Comparison of ENCODE assay signal across 24 cellular contexts in genomic region chr2:108323619-108324018, GRCh38. TPM values are rescaled to one million over a fixed set of nuclear protein-coding genes. Genes with fewer than 3 reads are reported as not detected.
DNase-seq lines count a peak whose midpoint lies in the region; ATAC-seq and TF ChIP-seq lines count a peak whose summit lies in the region.
"Had no signal": no experiment of that assay in that cellular context is flagged by ENCODE, and none has a peak within 500 bp of the region (broad histone marks: within the 10 kb centered on the region; RNA-seq: fewer than 3 reads in every experiment).

No MANE protein-coding gene starts in this region.

- no peak overlapping the region for H3K4me3 ChIP-seq in MG63
- no peak overlapping the region for H3K4me3 ChIP-seq in naive thymus-derived CD4-positive, alpha-beta T cell (ENCODE audit: low read length)
- H3K4me3 ChIP-seq: ascending aorta, right lobe of liver, thyroid gland had no signal

- H3K27me3 Mint-ChIP-seq in endothelial cell (ENCODE audit: unreplicated experiment), result peaks cover 1% of the 10 kb centered on the region
- peaks cover 0 to 36% (median 12%) of the 10 kb centered on the region in 5 donors for H3K27me3 Mint-ChIP-seq in naive thymus-derived CD4-positive, alpha-beta T cell
- H3K27me3 Mint-ChIP-seq: activated CD4-positive, alpha-beta memory T cell treated with anti-CD3 and anti-CD28 coated beads, Interleukin-2, amount 10 ng/mL, durations not matched to agents 7 days and 5 days had no signal

- H3K27ac Mint-ChIP-seq in endothelial cell (ENCODE audit: unreplicated experiment), result no peak overlapping the region
- no peak overlapping the region for H3K27ac Mint-ChIP-seq in naive thymus-derived CD4-positive, alpha-beta T cell
- H3K27ac Mint-ChIP-seq: activated CD4-positive, alpha-beta memory T cell treated with anti-CD3 and anti-CD28 coated beads, Interleukin-2, amount 10 ng/mL, durations not matched to agents 7 days and 5 days; activated naive CD4-positive, alpha-beta T cell treated with anti-CD3 and anti-CD28 coated beads, Interleukin-2, amount 10 ng/mL, durations not matched to agents 7 days and 5 days; activated T-cell treated with anti-CD3 and anti-CD28 coated beads, Interleukin-2, amount 50 U/mL, for 24 hours; stimulated activated naive B cell treated with anti-CD40 and anti-IgM and Interleukin-4, amounts not matched to agents 10 μg/mL and 1 μg/mL and 100 μg/mL, for 72 hours had no signal

- no peaks in the 10 kb centered on the region for H3K36me3 ChIP-seq in MG63
- no peaks in the 10 kb centered on the region for H3K36me3 ChIP-seq in naive thymus-derived CD4-positive, alpha-beta T cell (ENCODE audit: control insufficient read depth in 2 of 3, insufficient read depth in 3 of 3, low read length in 3 of 3)
- H3K36me3 ChIP-seq: ascending aorta, right lobe of liver, thyroid gland had no signal

- CTCF ChIA-PET in naive thymus-derived CD4-positive, alpha-beta T cell (lab: Charles Lee), result no interaction called here

- peak; percentile 13 for DNase-seq in Daoy (ENCODE audit: low read depth)
- peak; percentile 52 for DNase-seq in MG63
- no peak for DNase-seq in endothelial cell (ENCODE audit: low spot score)
- peak; percentile 76 for DNase-seq in kidney tubule cell (ENCODE audit: low spot score)
- no peak for DNase-seq in RPMI8226
- DNase-seq in naive thymus-derived CD4-positive, alpha-beta T cell, result no peak
- DNase-seq in left colon, result no peak
- DNase-seq: activated CD4-positive, alpha-beta memory T cell treated with anti-CD3 and anti-CD28 coated beads, Interleukin-2, amount 10 ng/mL, durations not matched to agents 7 days and 5 days; activated CD4-positive, CD25-positive, alpha-beta regulatory T cell; activated naive CD4-positive, alpha-beta T cell treated with anti-CD3 and anti-CD28 coated beads, Interleukin-2, amount 10 ng/mL, durations not matched to agents 7 days and 5 days; activated T-cell treated with anti-CD3 and anti-CD28 coated beads, Interleukin-2, amount 50 U/mL, for 24 hours; CD4-positive, alpha-beta memory T cell; Karpas-422; NCI-H1417; NCI-H82; OCI-M1; right lobe of liver; stimulated activated naive B cell treated with anti-CD40 and anti-IgM and Interleukin-4, amounts not matched to agents 10 μg/mL and 1 μg/mL and 100 μg/mL, for 72 hours; thyroid gland had no signal

- H3K27ac ChIP-seq in naive thymus-derived CD4-positive, alpha-beta T cell (ENCODE audit: low read depth, low read length), result no peak overlapping the region
- H3K27ac ChIP-seq: ascending aorta, right lobe of liver, thyroid gland had no signal

- intact Hi-C loops in naive thymus-derived CD4-positive, alpha-beta T cell (cut with micrococcal nuclease), result no loop called here
- intact Hi-C loops in left colon (cut with DNase I, micrococcal nuclease), result no loop called here

- H3K9me3 ChIP-seq in MG63, result no peaks in the 10 kb centered on the region
- no peaks in the 10 kb centered on the region for H3K9me3 ChIP-seq in naive thymus-derived CD4-positive, alpha-beta T cell (ENCODE audit: control insufficient read depth in 2 of 3, low read length in 3 of 3)
- H3K9me3 ChIP-seq: ascending aorta, right lobe of liver, thyroid gland had no signal

- no peak for ATAC-seq in HG03521 (IDR thresholded peaks at IDR 0.05; ENCODE audit: unreplicated experiment)
- no peak for ATAC-seq in naive thymus-derived CD4-positive, alpha-beta T cell
- no peak for ATAC-seq in left colon
- ATAC-seq: right lobe of liver; stimulated activated naive B cell treated with anti-CD40 and anti-IgM and Interleukin-4, amounts not matched to agents 10 μg/mL and 1 μg/mL and 100 μg/mL, for 72 hours had no signal

- POLR2A ChIA-PET in naive thymus-derived CD4-positive, alpha-beta T cell (lab: Charles Lee), result no interaction called here

- no peaks in the 10 kb centered on the region for H3K9me3 Mint-ChIP-seq in endothelial cell (ENCODE audit: unreplicated experiment)
- H3K9me3 Mint-ChIP-seq in naive thymus-derived CD4-positive, alpha-beta T cell, result peaks cover 0 to 1% (median 0%) of the 10 kb centered on the region in 11 donors
- H3K9me3 Mint-ChIP-seq: activated CD4-positive, alpha-beta memory T cell treated with anti-CD3 and anti-CD28 coated beads, Interleukin-2, amount 10 ng/mL, durations not matched to agents 7 days and 5 days; activated naive CD4-positive, alpha-beta T cell treated with anti-CD3 and anti-CD28 coated beads, Interleukin-2, amount 10 ng/mL, durations not matched to agents 7 days and 5 days; activated T-cell treated with anti-CD3 and anti-CD28 coated beads, Interleukin-2, amount 50 U/mL, for 24 hours; CD4-positive, alpha-beta memory T cell; stimulated activated naive B cell treated with anti-CD40 and anti-IgM and Interleukin-4, amounts not matched to agents 10 μg/mL and 1 μg/mL and 100 μg/mL, for 72 hours had no signal

- no peaks in the 10 kb centered on the region for H3K4me1 Mint-ChIP-seq in endothelial cell (ENCODE audit: unreplicated experiment)
- no peaks in the 10 kb centered on the region for H3K4me1 Mint-ChIP-seq in naive thymus-derived CD4-positive, alpha-beta T cell
- H3K4me1 Mint-ChIP-seq: activated CD4-positive, alpha-beta memory T cell treated with anti-CD3 and anti-CD28 coated beads, Interleukin-2, amount 10 ng/mL, durations not matched to agents 7 days and 5 days; activated naive CD4-positive, alpha-beta T cell treated with anti-CD3 and anti-CD28 coated beads, Interleukin-2, amount 10 ng/mL, durations not matched to agents 7 days and 5 days; CD4-positive, alpha-beta memory T cell; stimulated activated naive B cell treated with anti-CD40 and anti-IgM and Interleukin-4, amounts not matched to agents 10 μg/mL and 1 μg/mL and 100 μg/mL, for 72 hours had no signal

- peak overlapping the region; percentile 1 for H3K4me3 Mint-ChIP-seq in endothelial cell (ENCODE audit: unreplicated experiment)
- H3K4me3 Mint-ChIP-seq in naive thymus-derived CD4-positive, alpha-beta T cell, result no peak overlapping the region
- H3K4me3 Mint-ChIP-seq: activated CD4-positive, alpha-beta memory T cell treated with anti-CD3 and anti-CD28 coated beads, Interleukin-2, amount 10 ng/mL, durations not matched to agents 7 days and 5 days; activated naive CD4-positive, alpha-beta T cell treated with anti-CD3 and anti-CD28 coated beads, Interleukin-2, amount 10 ng/mL, durations not matched to agents 7 days and 5 days; activated T-cell treated with anti-CD3 and anti-CD28 coated beads, Interleukin-2, amount 50 U/mL, for 24 hours; CD4-positive, alpha-beta memory T cell; stimulated activated naive B cell treated with anti-CD40 and anti-IgM and Interleukin-4, amounts not matched to agents 10 μg/mL and 1 μg/mL and 100 μg/mL, for 72 hours had no signal

- peaks cover 15% of the 10 kb centered on the region for H3K36me3 Mint-ChIP-seq in endothelial cell (ENCODE audit: low read depth, unreplicated experiment)
- H3K36me3 Mint-ChIP-seq in naive thymus-derived CD4-positive, alpha-beta T cell, result no peaks in the 10 kb centered on the region
- H3K36me3 Mint-ChIP-seq: activated naive CD4-positive, alpha-beta T cell treated with anti-CD3 and anti-CD28 coated beads, Interleukin-2, amount 10 ng/mL, durations not matched to agents 7 days and 5 days; CD4-positive, alpha-beta memory T cell; stimulated activated naive B cell treated with anti-CD40 and anti-IgM and Interleukin-4, amounts not matched to agents 10 μg/mL and 1 μg/mL and 100 μg/mL, for 72 hours had no signal

- H3K4me1 ChIP-seq in naive thymus-derived CD4-positive, alpha-beta T cell (ENCODE audit: control insufficient read depth in 2 of 2, insufficient read depth in 2 of 2, low read length in 2 of 2), result no peaks in the 10 kb centered on the region
- H3K4me1 ChIP-seq: ascending aorta, right lobe of liver, thyroid gland had no signal

- no peaks in the 10 kb centered on the region for H3K27me3 ChIP-seq in MG63
- no peaks in the 10 kb centered on the region for H3K27me3 ChIP-seq in naive thymus-derived CD4-positive, alpha-beta T cell (ENCODE audit: control insufficient read depth in 2 of 2, insufficient read depth in 2 of 2, low read length in 2 of 2)
- H3K27me3 ChIP-seq: ascending aorta, right lobe of liver, thyroid gland had no signal

- no peak for TF ChIP-seq CTCF in endothelial cell (IDR thresholded peaks at IDR 0.05; ENCODE audit: unreplicated experiment)

RNA-seq across cellular contexts. Expression of gene SULT1C2, which starts 34.9 kb away (rescaled TPM):
- total RNA-seq in Daoy (2014; rRNA removed; shearing (Covaris generic)), result 1.0 and 7.7 TPM in 2 replicates
- total RNA-seq in MG63 (2014; rRNA removed; shearing (Covaris generic); ENCODE audit: low replicate concordance), result not detected in 2 replicates
- 0.85 TPM for total RNA-seq in endothelial cell (ENCODE audit: unreplicated experiment)
- not detected for total RNA-seq in naive thymus-derived CD4-positive, alpha-beta T cell
- polyA plus RNA-seq in naive thymus-derived CD4-positive, alpha-beta T cell, result not detected
- 1 to 10 TPM in 1 of 2 donors, under 1 TPM in 1; 0.98 to 3.7 TPM for total RNA-seq in left colon
- total RNA-seq: activated CD4-positive, alpha-beta memory T cell treated with anti-CD3 and anti-CD28 coated beads, Interleukin-2, amount 10 ng/mL, durations not matched to agents 7 days and 5 days; ascending aorta; glomerular endothelial cell; T-helper 2 cell treated with Interferon-gamma antibody and Interleukin-4, amounts not matched to agents 100 ng/mL and 5 ng/mL, for 36 hours had no signal
- polyA plus RNA-seq: CD4-positive, alpha-beta memory T cell had no signal

RNA-seq across cellular contexts. Expression of gene SULT1C4, which starts 54.1 kb away (rescaled TPM):
- not detected in 2 replicates for total RNA-seq in Daoy (2014; rRNA removed; shearing (Covaris generic))
- total RNA-seq in MG63 (2014; rRNA removed; shearing (Covaris generic); ENCODE audit: low replicate concordance), result not detected in 2 replicates
- 22.6 TPM for total RNA-seq in endothelial cell (ENCODE audit: unreplicated experiment)
- total RNA-seq in naive thymus-derived CD4-positive, alpha-beta T cell, result under 1 TPM in 1 of 5 experiments, not detected in 4; 0.78 TPM
- not detected for polyA plus RNA-seq in naive thymus-derived CD4-positive, alpha-beta T cell
- total RNA-seq in left colon, result 1 to 10 TPM in 1 of 2 donors, under 1 TPM in 1; 0.46 to 1.2 TPM
- total RNA-seq: activated CD4-positive, alpha-beta memory T cell treated with anti-CD3 and anti-CD28 coated beads, Interleukin-2, amount 10 ng/mL, durations not matched to agents 7 days and 5 days; CD4-positive, alpha-beta memory T cell; SK-MEL-5; T-helper 2 cell treated with Interferon-gamma antibody and Interleukin-4, amounts not matched to agents 100 ng/mL and 5 ng/mL, for 36 hours had no signal
- polyA plus RNA-seq: CD4-positive, alpha-beta memory T cell had no signal

Comparison
In these comparisons a context has a peak if more than half of its experiments do, and no peak if none do; other contexts are left out.
1. DNase-seq: peak in Daoy (single experiment), MG63 (single experiment) and kidney tubule cell (single experiment); none in endothelial cell (single experiment), RPMI8226 (single experiment), naive thymus-derived CD4-positive, alpha-beta T cell (0 of 9) and left colon (0 of 2).
2. RNA of gene SULT1C4, which starts 54.1 kb away (total RNA-seq): 22.6 TPM in endothelial cell (single experiment); 0.46 to 1.2 TPM in left colon, not detected in Daoy, not detected in MG63 and 0.78 TPM in naive thymus-derived CD4-positive, alpha-beta T cell; every median in the first group is over 10 times any median in the second.